Comparison of ENCODE assay signal across 27 cellular contexts in genomic region chr4:143252478-143252877, GRCh38.
"Had no signal": no experiment of that assay in that cellular context is flagged by ENCODE, and none has a peak within 500 bp of the region (broad histone marks: within the 10 kb centered on the region; RNA-seq: fewer than 3 reads in every experiment).

No MANE protein-coding gene starts in this region.

- H3K9me3 ChIP-seq: body of pancreas had no signal

- H3K36me3 ChIP-seq: cardiac muscle cell had no signal

- H3K4me3 Mint-ChIP-seq: activated CD8-positive, alpha-beta T cell treated with anti-CD3 and anti-CD28 coated beads, Interleukin-2, amount 10 ng/mL, durations not matched to agents 7 days and 5 days; activated naive CD4-positive, alpha-beta T cell treated with anti-CD3 and anti-CD28 coated beads, Interleukin-2, amount 50 U/mL, for 24 hours; activated T-cell treated with anti-CD3 and anti-CD28 coated beads, Interleukin-2, amount 50 U/mL, for 24 hours; activated T-helper 1 cell treated with anti-CD3 and anti-CD28 coated beads, Interleukin-12 subunit alpha, Interleukin-12 subunit beta, Interleukin-2, Interleukin-4 antibody, amounts not matched to agents 30 ng/mL and 10 ng/mL and 1 ng/mL, durations not matched to agents 14 hours and 24 hours and 36 hours; T-helper 17 cell; WTC11 had no signal

- ATAC-seq: activated CD8-positive, alpha-beta T cell treated with anti-CD3 and anti-CD28 coated beads, Interleukin-2, amount 10 ng/mL, durations not matched to agents 7 days and 5 days; body of pancreas; K562; T-helper 17 cell; WTC11 had no signal

- H3K27ac Mint-ChIP-seq: activated CD8-positive, alpha-beta T cell treated with anti-CD3 and anti-CD28 coated beads, Interleukin-2, amount 10 ng/mL, durations not matched to agents 7 days and 5 days; activated naive CD4-positive, alpha-beta T cell treated with anti-CD3 and anti-CD28 coated beads, Interleukin-2, amount 50 U/mL, for 24 hours; activated T-cell treated with anti-CD3 and anti-CD28 coated beads, Interleukin-2, amount 50 U/mL, for 24 hours; activated T-helper 1 cell treated with anti-CD3 and anti-CD28 coated beads, Interleukin-12 subunit alpha, Interleukin-12 subunit beta, Interleukin-2, Interleukin-4 antibody, amounts not matched to agents 30 ng/mL and 10 ng/mL and 1 ng/mL, durations not matched to agents 14 hours and 24 hours and 36 hours; T-helper 17 cell; WTC11 had no signal

- DNase-seq: activated CD4-positive, alpha-beta T cell treated with anti-CD3 and anti-CD28 coated beads for 48 hours; activated CD4-positive, alpha-beta T cell treated with anti-CD3 and anti-CD28 coated beads, Interleukin-2, amount 50 U/mL, for 4 hours; activated CD4-positive, CD25-positive, alpha-beta regulatory T cell treated with anti-CD3 and anti-CD28 coated beads, Interleukin-2, amount 50 U/mL, for 72 hours; activated CD8-positive, alpha-beta memory T cell treated with anti-CD3 and anti-CD28 coated beads, Interleukin-2, amount 50 U/mL, for 48 hours; activated CD8-positive, alpha-beta T cell treated with anti-CD3 and anti-CD28 coated beads, Interleukin-2, amount 10 ng/mL, durations not matched to agents 7 days and 5 days; activated effector memory CD4-positive, alpha-beta T cell treated with Interleukin-2 at 50 U/mL for 16 hours; activated naive CD4-positive, alpha-beta T cell; activated T-cell treated with anti-CD3 and anti-CD28 coated beads, Interleukin-2, amount 50 U/mL, for 24 hours; aorta; body of pancreas; Karpas-422; NCI-H1105 treated with DMSO at 0.1 percent for 48 hours; NCI-H1436 treated with DMSO at 0.1 percent for 48 hours; NCI-H187 treated with DMSO at 0.1 percent for 48 hours; NCI-H2107; NCI-H2171 treated with DMSO at 0.1 percent for 48 hours; NCI-H526; NK-92 treated with Interleukin-12 subunit alpha and Interleukin-12 subunit beta, amount 100 ng/mL, for 24 hours; SIG-M5; T-helper 17 cell; T-helper 9 cell had no signal

- H3K4me1 Mint-ChIP-seq: activated naive CD4-positive, alpha-beta T cell treated with anti-CD3 and anti-CD28 coated beads, Interleukin-2, amount 50 U/mL, for 24 hours; T-helper 17 cell had no signal

- H3K27ac ChIP-seq: body of pancreas, cardiac muscle cell had no signal

- H3K4me3 ChIP-seq: body of pancreas, cardiac muscle cell, K562 had no signal

- H3K27me3 ChIP-seq: body of pancreas, cardiac muscle cell had no signal

- H3K36me3 Mint-ChIP-seq: activated naive CD4-positive, alpha-beta T cell treated with anti-CD3 and anti-CD28 coated beads, Interleukin-2, amount 50 U/mL, for 24 hours; WTC11 had no signal

- H3K4me1 ChIP-seq: body of pancreas had no signal

- H3K9me3 Mint-ChIP-seq: activated naive CD4-positive, alpha-beta T cell treated with anti-CD3 and anti-CD28 coated beads, Interleukin-2, amount 50 U/mL, for 24 hours; activated T-cell treated with anti-CD3 and anti-CD28 coated beads, Interleukin-2, amount 50 U/mL, for 24 hours; activated T-helper 1 cell treated with anti-CD3 and anti-CD28 coated beads, Interleukin-12 subunit alpha, Interleukin-12 subunit beta, Interleukin-2, Interleukin-4 antibody, amounts not matched to agents 30 ng/mL and 10 ng/mL and 1 ng/mL, durations not matched to agents 14 hours and 24 hours and 36 hours had no signal

- FAIRE-seq: K562, RCC 7860 had no signal
